17 cellular contexts compared by ENCODE assay signal in the genomic region with DNA sequence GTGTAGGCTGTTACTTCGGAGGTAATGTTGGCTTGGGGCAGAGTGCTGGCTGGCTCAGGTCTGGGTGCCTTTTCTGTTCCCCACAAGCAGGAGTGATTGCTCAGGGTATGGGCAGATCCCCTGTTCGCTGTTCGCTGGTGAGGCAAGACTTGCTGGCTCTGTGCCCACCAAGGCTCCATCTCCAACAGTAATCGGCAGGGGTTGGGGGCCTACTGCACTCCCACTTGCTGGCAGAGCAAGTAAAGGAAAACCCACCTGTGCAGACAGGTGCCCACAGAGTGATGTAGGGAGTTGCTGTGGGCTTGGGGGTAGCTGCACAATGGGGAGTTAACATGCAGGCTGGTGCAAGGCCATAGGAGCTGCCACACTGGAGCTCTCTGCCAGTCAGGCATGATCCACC. TPM values are rescaled to one million over a fixed set of nuclear protein-coding genes. Genes with fewer than 3 reads are reported as not detected.
A peak's percentile ranks its signal among the peaks of the same experiment; 100 is the strongest.
DNase-seq lines count a peak whose midpoint lies in the region; TF ChIP-seq lines count a peak whose summit lies in the region.
"Had no signal": no experiment of that assay in that cellular context is flagged by ENCODE, and none has a peak within 500 bp of the region (broad histone marks: within the 10 kb centered on the region; RNA-seq: fewer than 3 reads in every experiment).

No MANE protein-coding gene starts in this region.

- DNase-seq in mesenteric fat pad (ENCODE audit: low spot score) (peak; percentile 72), spleen (peak; percentile 41), OCI-M1 (lab: John Stamatoyannopoulos, UW) (no peak)
- no peak for DNase-seq in activated CD4-positive, alpha-beta T cell treated with anti-CD3 and anti-CD28 coated beads for 48 hours
- DNase-seq in activated CD4-positive, alpha-beta T cell treated with anti-CD3 and anti-CD28 coated beads for 4 hours, result no peak
- DNase-seq: 8988T; ACHN; BE2C; Caco-2; Calu3; CD4-positive, alpha-beta T cell; CD8-positive, alpha-beta T cell; DMS79 treated with DMSO at 0.1 percent for 48 hours had no signal

- H3K9me3 ChIP-seq in spleen, result no peaks in the 10 kb centered on the region
- H3K9me3 ChIP-seq: BE2C, BLaER1, Caco-2 had no signal

- H3K27ac ChIP-seq in spleen, result no peak overlapping the region
- H3K27ac ChIP-seq: C4-2B had no signal

- H3K27me3 ChIP-seq in spleen (replicated peaks in 1 of 7), result peaks cover 0 to 18% (median 0%) of the 10 kb centered on the region in 7 donors
- H3K27me3 ChIP-seq: BE2C, BLaER1 had no signal

- H3K36me3 ChIP-seq in spleen, result no peaks in the 10 kb centered on the region
- H3K36me3 ChIP-seq: BE2C, BLaER1 had no signal

- no peak overlapping the region for H3K4me3 ChIP-seq in spleen
- H3K4me3 ChIP-seq: BLaER1 had no signal

- 60 to 100% (median 68%) methylated on average over 1 to 4 of the region's 4 CpGs for WGBS in spleen, 5 donors

- intact Hi-C loops in spleen (cut with DNase I; ENCODE audit: low total_unique reads), result no loop called here

- TF ChIP-seq POLR2A in spleen (IDR thresholded peaks at IDR 0.05), result no peak

- no peaks in the 10 kb centered on the region for H3K4me1 ChIP-seq in spleen
- H3K4me1 ChIP-seq: BE2C, Caco-2 had no signal

- TF ChIP-seq CTCF in spleen (IDR thresholded peaks at IDR 0.05 in 8 of 11, conservative IDR thresholded peaks at IDR 0.05 in 3 of 11), result no peak

RNA-seq across cellular contexts. Expression of gene TMSB15C, which starts 8.0 kb away (rescaled TPM):
- total RNA-seq in mesenteric fat pad, result 0.19 TPM
- 1 to 10 TPM in 5 of 7 donors, under 1 TPM in 2; 0.61 to 3.5 (median 1.4) TPM for total RNA-seq in spleen
- polyA plus RNA-seq in spleen, result 1 to 10 TPM in 2 of 3 donors, under 1 TPM in 1; 0.77 to 1.3 (median 1.1) TPM

RNA-seq across cellular contexts. Expression of gene ZCCHC18, which starts 28.3 kb away (rescaled TPM):
- total RNA-seq in mesenteric fat pad (not detected), spleen (10 to 100 TPM in 1 of 7 donors, 1 to 10 TPM in 6; 2.0 to 18.6 (median 3.6) TPM)
- 10 to 100 TPM in 2 of 3 donors, 1 to 10 TPM in 1; 8.8 to 12.0 (median 11.8) TPM for polyA plus RNA-seq in spleen

RNA-seq across cellular contexts. Expression of gene H2BW2, which starts 44.3 kb away (rescaled TPM):
- total RNA-seq in mesenteric fat pad (not detected), spleen (not detected)
- not detected for polyA plus RNA-seq in spleen
- total RNA-seq: A673; Caco-2; Calu3; CD4-positive, alpha-beta T cell; CD8-positive, alpha-beta T cell had no signal
- polyA plus RNA-seq: AG04450 had no signal

Comparison
In these comparisons a context has a peak if more than half of its experiments do, and no peak if none do; other contexts are left out.
1. DNase-seq: peak in mesenteric fat pad (single experiment) and spleen (single experiment); none in OCI-M1 (single experiment), activated CD4-positive, alpha-beta T cell treated with anti-CD3 and anti-CD28 coated beads for 48 hours (single experiment) and activated CD4-positive, alpha-beta T cell treated with anti-CD3 and anti-CD28 coated beads for 4 hours (0 of 2).